5 cellular contexts compared by ENCODE assay signal in genomic region chr22:21418974-21419638, GRCh38. TPM values are rescaled to one million over a fixed set of nuclear protein-coding genes. Genes with fewer than 3 reads are reported as not detected.
"Had no signal": no experiment of that assay in that cellular context is flagged by ENCODE, and none has a peak within 500 bp of the region (broad histone marks: within the 10 kb centered on the region; RNA-seq: fewer than 3 reads in every experiment).

No MANE protein-coding gene starts in this region.

RNA-seq across cellular contexts. Expression of gene RIMBP3B, which starts 35.6 kb away (rescaled TPM):
- total RNA-seq: body of pancreas, epithelial cell of proximal tubule, mammary epithelial cell, T-helper 17 cell, thoracic aorta had no signal
